20 cellular contexts compared by ENCODE assay signal in genomic region chr20:46213946-46214830, GRCh38.
A peak's percentile ranks its signal among the peaks of the same experiment; 100 is the strongest.
DNase-seq lines count a peak whose midpoint lies in the region; ATAC-seq and TF ChIP-seq lines count a peak whose summit lies in the region.
"Had no signal": no experiment of that assay in that cellular context is flagged by ENCODE, and none has a peak within 500 bp of the region (broad histone marks: within the 10 kb centered on the region; RNA-seq: fewer than 3 reads in every experiment).

No MANE protein-coding gene starts in this region.

- peak overlapping the region in 1 of 4 donors; percentile 35 for H3K27ac ChIP-seq in tibial nerve
- H3K27ac ChIP-seq: cardiac muscle cell, heart right ventricle, pancreas, Peyer's patch had no signal

- 59 to 63% methylated on average over 8 of the region's 8 CpGs for WGBS in tibial nerve, 2 donors

- TF ChIP-seq CTCF in glutamatergic neuron (IDR thresholded peaks at IDR 0.05; ENCODE audit: partially characterized antibody, unreplicated experiment) = no peak
- TF ChIP-seq CTCF in tibial nerve (IDR thresholded peaks at IDR 0.05) = no peak

- H3K27ac Mint-ChIP-seq in glutamatergic neuron (ENCODE audit: unreplicated experiment) = peak overlapping the region; percentile 28
- H3K27ac Mint-ChIP-seq: activated naive CD4-positive, alpha-beta T cell treated with anti-CD3 and anti-CD28 coated beads, Interleukin-2, amount 10 ng/mL, durations not matched to agents 7 days and 5 days; stimulated activated naive CD8-positive, alpha-beta T cell treated with anti-CD3 and anti-CD28 coated beads, Interleukin-15, Interleukin-2, amounts not matched to agents 100 ng/mL and 50 ng/mL, for 24 hours had no signal

- no peaks in the 10 kb centered on the region for H3K36me3 ChIP-seq in tibial nerve
- H3K36me3 ChIP-seq: cardiac muscle cell, heart right ventricle, pancreas, Peyer's patch had no signal

- peaks cover 0 to 6% (median 0%) of the 10 kb centered on the region in 4 donors for H3K4me1 ChIP-seq in tibial nerve
- H3K4me1 ChIP-seq: pancreas, Peyer's patch had no signal

- peaks cover 0 to 30% of the 10 kb centered on the region in 2 donors for H3K27me3 ChIP-seq in tibial nerve
- H3K27me3 ChIP-seq: cardiac muscle cell, pancreas, Peyer's patch had no signal

- no peak for ATAC-seq in GM19324 (IDR thresholded peaks at IDR 0.05; ENCODE audit: low FRiP score, unreplicated experiment)

- peaks cover 7% of the 10 kb centered on the region for H3K9me3 Mint-ChIP-seq in glutamatergic neuron (ENCODE audit: unreplicated experiment)
- H3K9me3 Mint-ChIP-seq: activated naive CD4-positive, alpha-beta T cell treated with anti-CD3 and anti-CD28 coated beads, Interleukin-2, amount 10 ng/mL, durations not matched to agents 7 days and 5 days; stimulated activated naive CD8-positive, alpha-beta T cell treated with anti-CD3 and anti-CD28 coated beads, Interleukin-15, Interleukin-2, amounts not matched to agents 100 ng/mL and 50 ng/mL, for 24 hours had no signal

- peak overlapping the region; percentile 9 for H3K4me3 Mint-ChIP-seq in glutamatergic neuron (ENCODE audit: unreplicated experiment)
- H3K4me3 Mint-ChIP-seq: activated naive CD4-positive, alpha-beta T cell treated with anti-CD3 and anti-CD28 coated beads, Interleukin-2, amount 10 ng/mL, durations not matched to agents 7 days and 5 days; stimulated activated naive CD8-positive, alpha-beta T cell treated with anti-CD3 and anti-CD28 coated beads, Interleukin-15, Interleukin-2, amounts not matched to agents 100 ng/mL and 50 ng/mL, for 24 hours had no signal

- TF ChIP-seq EP300 in tibial nerve (IDR thresholded peaks at IDR 0.05) = peak in 1 of 2 donors; percentile 41

- no peaks in the 10 kb centered on the region for H3K9me3 ChIP-seq in tibial nerve
- H3K9me3 ChIP-seq: heart right ventricle, pancreas, Peyer's patch had no signal

- peaks cover 7% of the 10 kb centered on the region for H3K27me3 Mint-ChIP-seq in glutamatergic neuron (ENCODE audit: unreplicated experiment)

- peaks cover under 1% of the 10 kb centered on the region for H3K36me3 Mint-ChIP-seq in glutamatergic neuron (ENCODE audit: unreplicated experiment)
- H3K36me3 Mint-ChIP-seq: activated naive CD4-positive, alpha-beta T cell treated with anti-CD3 and anti-CD28 coated beads, Interleukin-2, amount 10 ng/mL, durations not matched to agents 7 days and 5 days had no signal

- no peak overlapping the region for H3K4me3 ChIP-seq in tibial nerve
- H3K4me3 ChIP-seq: cardiac muscle cell, heart right ventricle, pancreas, Peyer's patch had no signal

- TF ChIP-seq POLR2A in tibial nerve (IDR thresholded peaks at IDR 0.05) = no peak

- DNase-seq in NCI-H82 (lab: John Stamatoyannopoulos, UW) (peak; percentile 38), NCI-H82 treated with DMSO at 0.1 percent for 48 hours (lab: John Stamatoyannopoulos, UW; ENCODE audit: unreplicated experiment) (no peak), T1000 (lab: John Stamatoyannopoulos, UW) (peak; percentile 79), glutamatergic neuron (no peak), tibial nerve (ENCODE audit: low spot score in 2 of 2) (peak; percentile 38 to 70), DMS 273 treated with DMSO at 0.1 percent for 48 hours (lab: John Stamatoyannopoulos, UW) (no peak), NCI-H526 treated with DMSO at 0.1 percent for 48 hours (lab: John Stamatoyannopoulos, UW) (no peak)
- DNase-seq: 8988T; activated CD4-positive, CD25-positive, alpha-beta regulatory T cell treated with anti-CD3 and anti-CD28 coated beads, Interleukin-2, amount 50 U/mL, for 72 hours; activated naive CD4-positive, alpha-beta T cell treated with anti-CD3 and anti-CD28 coated beads, Interleukin-2, amount 10 ng/mL, durations not matched to agents 7 days and 5 days; effector CD8-positive, alpha-beta T cell; heart right ventricle; KBM-7; NCI-H1436 treated with DMSO at 0.1 percent for 48 hours; pancreas; Peyer's patch; stimulated activated CD4-positive, alpha-beta T cell treated with anti-CD3 and anti-CD28 coated beads, Interleukin-12 subunit alpha, Interleukin-12 subunit beta, amount 100 ng/mL, for 4 hours had no signal

- H3K4me1 Mint-ChIP-seq in glutamatergic neuron (ENCODE audit: low read depth, unreplicated experiment) = peaks cover 42% of the 10 kb centered on the region
- H3K4me1 Mint-ChIP-seq: activated naive CD4-positive, alpha-beta T cell treated with anti-CD3 and anti-CD28 coated beads, Interleukin-2, amount 10 ng/mL, durations not matched to agents 7 days and 5 days had no signal

Comparison
In these comparisons a context has a peak if more than half of its experiments do, and no peak if none do; other contexts are left out.
1. DNase-seq: peak in NCI-H82 (single experiment), T1000 (single experiment) and tibial nerve (2 of 2); none in NCI-H82 treated with DMSO at 0.1 percent for 48 hours (single experiment), glutamatergic neuron (single experiment), DMS 273 treated with DMSO at 0.1 percent for 48 hours (single experiment) and NCI-H526 treated with DMSO at 0.1 percent for 48 hours (single experiment).